In genomic region chr4:168853770-168854169, GRCh38 we compare ENCODE assay signal across 8 cellular contexts.
DNase-seq lines count a peak whose midpoint lies in the region; ATAC-seq and TF ChIP-seq lines count a peak whose summit lies in the region.

No MANE protein-coding gene starts in this region.

- H3K9me3 ChIP-seq in BLaER1 (no peaks in the 10 kb centered on the region), hepatocyte (ENCODE audit: low read depth) (no peaks in the 10 kb centered on the region)

- no peaks in the 10 kb centered on the region for H3K9me3 Mint-ChIP-seq in Calu3 (ENCODE audit: low read depth, unreplicated experiment)

- H3K4me1 ChIP-seq in BLaER1 (peaks cover 20% of the 10 kb centered on the region), hepatocyte (ENCODE audit: insufficient read depth) (peaks cover 11% of the 10 kb centered on the region)

- H2AFZ ChIP-seq in hepatocyte: no peak overlapping the region

- no peaks in the 10 kb centered on the region for H3K27me3 Mint-ChIP-seq in Calu3 (ENCODE audit: unreplicated experiment)

- ATAC-seq in GM19438 (IDR thresholded peaks at IDR 0.05; ENCODE audit: low read depth, unreplicated experiment) (peak; percentile 44), HG03175 (IDR thresholded peaks at IDR 0.05; ENCODE audit: unreplicated experiment) (peak; percentile 52)

- no peak overlapping the region for H3K9ac ChIP-seq in BLaER1

- H3K4me3 ChIP-seq in BLaER1 (no peak overlapping the region), hepatocyte (no peak overlapping the region)

- no peaks in the 10 kb centered on the region for H3K9me2 ChIP-seq in hepatocyte (replicated peaks; ENCODE audit: insufficient read depth)

- intact Hi-C loops in Calu3 (cut with micrococcal nuclease; ENCODE audit: unreplicated experiment): no loop called here

- H3K36me3 ChIP-seq in BLaER1: no peaks in the 10 kb centered on the region
- no peaks in the 10 kb centered on the region for H3K36me3 ChIP-seq in hepatocyte (replicated peaks; ENCODE audit: insufficient read depth, low read depth)

- H3K27me3 ChIP-seq in BLaER1 (no peaks in the 10 kb centered on the region), hepatocyte (no peaks in the 10 kb centered on the region)

- H3K4me1 Mint-ChIP-seq in Calu3 (ENCODE audit: low read depth, unreplicated experiment): peaks cover 8% of the 10 kb centered on the region

- 98% methylated on average over 4 of the region's 4 CpGs for WGBS in hepatocyte (ENCODE audit: low lambda C conversion rate, missing lambda C conversion rate)

- H3K4me3 Mint-ChIP-seq in Calu3 (ENCODE audit: low read depth, unreplicated experiment): no peak overlapping the region

- peaks cover 90% of the 10 kb centered on the region for H3K79me2 ChIP-seq in hepatocyte

- H4K20me1 ChIP-seq in BLaER1 (no peaks in the 10 kb centered on the region), hepatocyte (ENCODE audit: insufficient read depth, poor library complexity, severe bottlenecking) (peaks cover 2% of the 10 kb centered on the region)

- no peak overlapping the region for H3K27ac Mint-ChIP-seq in Calu3 (ENCODE audit: unreplicated experiment)

- H3K27ac ChIP-seq in BLaER1 (no peak overlapping the region), hepatocyte (peak overlapping the region; percentile 9)

- CTCF ChIA-PET in Calu3 (lab: Charles Lee): no interaction called here

- no TSS peak for BruUV-seq in Calu3 (replicated peaks; lab: Mats Ljungman, UMichigan)

- H3K4me2 ChIP-seq in BLaER1 (peak overlapping the region; percentile 52), hepatocyte (no peak overlapping the region)

- H3K36me3 Mint-ChIP-seq in Calu3 (ENCODE audit: insufficient read depth, unreplicated experiment): peaks cover 5% of the 10 kb centered on the region

- TF ChIP-seq CTCF in hepatocyte (IDR thresholded peaks at IDR 0.05; ENCODE audit: poor library complexity) (no peak), Calu3 (IDR thresholded peaks at IDR 0.05; ENCODE audit: unreplicated experiment) (no peak)

- DNase-seq in hepatocyte (ENCODE audit: low spot score) (no peak), Calu3 (no peak), NCI-H524 treated with DMSO at 0.1 percent for 48 hours (lab: John Stamatoyannopoulos, UW) (no peak), NCI-H446 (lab: John Stamatoyannopoulos, UW) (no peak)
- DNase-seq in activated effector memory CD4-positive, alpha-beta T cell treated with Interleukin-2 at 50 U/mL for 16 hours: no peak
